Comparison of ENCODE assay signal across 9 cellular contexts in the genomic region with DNA sequence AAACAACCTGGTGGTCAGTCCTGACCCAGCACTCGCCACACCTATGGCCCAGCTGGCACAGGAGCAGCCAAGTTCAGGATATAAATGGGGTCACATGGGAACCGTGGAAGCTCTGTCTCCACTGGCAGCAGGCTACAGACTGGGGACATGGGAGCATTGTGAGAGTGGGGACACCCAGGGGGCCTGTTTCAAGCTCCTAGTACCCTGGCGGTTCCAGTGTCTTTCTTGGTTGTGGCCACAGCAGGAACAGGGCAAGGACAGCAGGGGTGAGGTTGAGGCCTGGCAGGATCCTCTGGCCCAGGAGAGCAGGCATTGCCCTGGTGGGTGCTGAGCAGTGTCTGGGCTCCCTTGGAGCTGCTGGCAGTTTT. TPM values are rescaled to one million over a fixed set of nuclear protein-coding genes. Genes with fewer than 3 reads are reported as not detected.
DNase-seq lines count a peak whose midpoint lies in the region; ATAC-seq, FAIRE-seq and TF ChIP-seq lines count a peak whose summit lies in the region.
"Had no signal": no experiment of that assay in that cellular context is flagged by ENCODE, and none has a peak within 500 bp of the region (broad histone marks: within the 10 kb centered on the region; RNA-seq: fewer than 3 reads in every experiment).

No MANE protein-coding gene starts in this region.

- CTCF ChIA-PET in activated CD4-positive, alpha-beta memory T cell treated with anti-CD3 and anti-CD28 coated beads for 36 hours (lab: Charles Lee), result interaction anchor here (1.1 to 22.0 kb wide), 6 partner anchors 12 to 167 kb away, joined by 3 to 1220 read pairs (median 10); partner anchors contain the start of genes CLK3 and FAM219B

- H3K27me3 ChIP-seq in keratinocyte (ENCODE audit: control insufficient read depth, extremely low read depth, insufficient read depth, low read length) (no peaks in the 10 kb centered on the region), stomach smooth muscle (ENCODE audit: control insufficient read depth in 1 of 2, insufficient read depth in 2 of 2, low read length in 2 of 2) (no peaks in the 10 kb centered on the region)

- peaks cover 64% of the 10 kb centered on the region for H3K79me2 ChIP-seq in keratinocyte (ENCODE audit: control insufficient read depth, insufficient read depth, low read length)

- no peak for ATAC-seq in GM21423 (IDR thresholded peaks at IDR 0.05; ENCODE audit: unreplicated experiment)

- H3K36me3 ChIP-seq in keratinocyte (ENCODE audit: control insufficient read depth in 2 of 2, extremely low read depth in 1 of 2, insufficient read depth in 2 of 2, low read length in 2 of 2), result peaks cover 3 to 5% of the 10 kb centered on the region in 2 experiments
- H3K36me3 ChIP-seq in stomach smooth muscle (ENCODE audit: control insufficient read depth in 2 of 2, insufficient read depth in 2 of 2, low read length in 2 of 2), result peaks cover 0 to 2% of the 10 kb centered on the region in 2 donors

- peak overlapping the region; percentile 88 for H3K4me3 Mint-ChIP-seq in T-helper 2 cell treated with Interferon-gamma antibody and Interleukin-4, amounts not matched to agents 5 μg/mL and 100 μg/mL, for 36 hours
- peak overlapping the region; percentile 90 for H3K4me3 Mint-ChIP-seq in activated CD4-positive, alpha-beta memory T cell treated with anti-CD3 and anti-CD28 coated beads for 36 hours

- no peak for FAIRE-seq in keratinocyte (lab: Jason Lieb, UNC)

- POLR2A ChIA-PET in activated CD4-positive, alpha-beta memory T cell treated with anti-CD3 and anti-CD28 coated beads for 36 hours (lab: Charles Lee), result interaction anchor here (0.7 to 2.9 kb wide), 11 partner anchors 10 to 173 kb away, joined by 3 to 15 read pairs (median 4); partner anchors contain the start of genes FAM219B, RPP25 and ULK3

- no peak for DNase-seq in T-helper 2 cell treated with Interferon-gamma antibody and Interleukin-4, amounts not matched to agents 5 μg/mL and 100 μg/mL, for 36 hours (ENCODE audit: low spot score)
- DNase-seq in T-helper 2 cell (no peak), keratinocyte (ENCODE audit: low read depth, low spot score) (no peak), SIG-M5 (lab: John Stamatoyannopoulos, UW) (no peak), NCI-H1417 (lab: John Stamatoyannopoulos, UW) (no peak)
- no peak for DNase-seq in activated CD4-positive, alpha-beta memory T cell treated with anti-CD3 and anti-CD28 coated beads for 36 hours
- DNase-seq: stimulated activated CD4-positive, alpha-beta T cell treated with anti-CD3 and anti-CD28 coated beads, Interleukin-4, amount 100 ng/mL, for 1 hour had no signal

- dilution Hi-C loops in keratinocyte (cut with MboI; ENCODE audit: extremely low pct_ligation_motif_present, low sequenced_read_pairs), result no loop called here

- peaks cover 68% of the 10 kb centered on the region for H3K4me1 ChIP-seq in keratinocyte (ENCODE audit: control insufficient read depth, extremely low read depth, insufficient read depth, low read length)
- peaks cover 64% of the 10 kb centered on the region for H3K4me1 ChIP-seq in stomach smooth muscle (ENCODE audit: control insufficient read depth, insufficient read depth, low read length)

- H3K4me1 Mint-ChIP-seq in T-helper 2 cell treated with Interferon-gamma antibody and Interleukin-4, amounts not matched to agents 5 μg/mL and 100 μg/mL, for 36 hours (ENCODE audit: low read depth), result peaks cover 58% of the 10 kb centered on the region
- peaks cover 48% of the 10 kb centered on the region for H3K4me1 Mint-ChIP-seq in activated CD4-positive, alpha-beta memory T cell treated with anti-CD3 and anti-CD28 coated beads for 36 hours (ENCODE audit: low read depth)

- peak overlapping the region; percentile 55 for H3K27ac ChIP-seq in keratinocyte (ENCODE audit: control insufficient read depth, insufficient read depth, low read length)
- no peak overlapping the region for H3K27ac ChIP-seq in stomach smooth muscle (ENCODE audit: low read length)

- H3K9ac ChIP-seq in keratinocyte (ENCODE audit: control insufficient read depth, extremely low read depth, insufficient read depth, low read length) (peak overlapping the region; percentile 81), stomach smooth muscle (ENCODE audit: low read length in 2 of 2) (peak overlapping the region; percentile 78 to 85)

- H3K9me3 ChIP-seq in keratinocyte (ENCODE audit: control insufficient read depth, low read depth, low read length) (no peaks in the 10 kb centered on the region), stomach smooth muscle (ENCODE audit: control insufficient read depth in 2 of 2, low read length in 2 of 2) (no peaks in the 10 kb centered on the region)

- H2AFZ ChIP-seq in keratinocyte (ENCODE audit: control insufficient read depth, low read length), result no peak overlapping the region

- no peak for TF ChIP-seq CTCF in keratinocyte (optimal IDR thresholded peaks at IDR 0.05 in 1 of 3, IDR thresholded peaks at IDR 0.05 in 1 of 3, conservative IDR thresholded peaks at IDR 0.05 in 1 of 3; ENCODE audit: extremely low read depth in 1 of 3, insufficient read depth in 2 of 3, low read length in 3 of 3)

- no peaks in the 10 kb centered on the region for H3K9me3 Mint-ChIP-seq in T-helper 2 cell treated with Interferon-gamma antibody and Interleukin-4, amounts not matched to agents 5 μg/mL and 100 μg/mL, for 36 hours
- H3K9me3 Mint-ChIP-seq in activated CD4-positive, alpha-beta memory T cell treated with anti-CD3 and anti-CD28 coated beads for 36 hours, result no peaks in the 10 kb centered on the region

- peaks cover 14% of the 10 kb centered on the region for H3K9me1 ChIP-seq in keratinocyte (ENCODE audit: control insufficient read depth, extremely low read depth, insufficient read depth, low read length)

- peaks cover 15% of the 10 kb centered on the region for H4K20me1 ChIP-seq in keratinocyte (ENCODE audit: control insufficient read depth, extremely low read depth, insufficient read depth, low read length)

- peaks cover 55% of the 10 kb centered on the region for H3K36me3 Mint-ChIP-seq in T-helper 2 cell treated with Interferon-gamma antibody and Interleukin-4, amounts not matched to agents 5 μg/mL and 100 μg/mL, for 36 hours (ENCODE audit: low read depth)
- H3K36me3 Mint-ChIP-seq in activated CD4-positive, alpha-beta memory T cell treated with anti-CD3 and anti-CD28 coated beads for 36 hours, result peaks cover 45% of the 10 kb centered on the region

- peak overlapping the region; percentile 75 to 92 (median 79) for H3K4me3 ChIP-seq in keratinocyte (ENCODE audit: control insufficient read depth in 2 of 3, extremely low read depth in 1 of 3, insufficient read depth in 2 of 3, low read depth in 1 of 3, low read length in 3 of 3)
- H3K4me3 ChIP-seq in stomach smooth muscle (ENCODE audit: low read length in 2 of 2), result peak overlapping the region; percentile 89 to 94

- H3K4me2 ChIP-seq in keratinocyte (ENCODE audit: control insufficient read depth, extremely low read depth, insufficient read depth, low read depth, low read length), result peak overlapping the region; percentile 100

- peak overlapping the region; percentile 90 for H3K27ac Mint-ChIP-seq in T-helper 2 cell treated with Interferon-gamma antibody and Interleukin-4, amounts not matched to agents 5 μg/mL and 100 μg/mL, for 36 hours
- H3K27ac Mint-ChIP-seq in activated CD4-positive, alpha-beta memory T cell treated with anti-CD3 and anti-CD28 coated beads for 36 hours, result peak overlapping the region; percentile 99

- intact Hi-C loops in activated CD4-positive, alpha-beta memory T cell treated with anti-CD3 and anti-CD28 coated beads for 36 hours (cut with micrococcal nuclease), result loop anchor here (2.0 to 10.0 kb wide), 5 partner anchors 59 to 789 kb away; partner anchors contain the start of genes COX5A, PML, STOML1 and UBL7

- no peaks in the 10 kb centered on the region for H3K27me3 Mint-ChIP-seq in T-helper 2 cell treated with Interferon-gamma antibody and Interleukin-4, amounts not matched to agents 5 μg/mL and 100 μg/mL, for 36 hours (ENCODE audit: low read depth)
- no peaks in the 10 kb centered on the region for H3K27me3 Mint-ChIP-seq in activated CD4-positive, alpha-beta memory T cell treated with anti-CD3 and anti-CD28 coated beads for 36 hours

RNA-seq across cellular contexts. Expression of gene CSK, which starts 1.9 kb away (rescaled TPM):
- 100 to 1,000 TPM; 260 to 262 TPM for total RNA-seq in activated CD4-positive, alpha-beta memory T cell treated with anti-CD3 and anti-CD28 coated beads for 36 hours
- 14.9 to 41.5 TPM (median 17.2 TPM) in 3 replicates for polyA plus RNA-seq in keratinocyte
- 16.8 TPM for polyA plus RNA-seq in keratinocyte (2011; ENCODE audit: low read depth)
- polyA plus RNA-seq in keratinocyte (2011; cell fraction: cytosol; rRNA removed), result 19.4 and 37.7 TPM in 2 replicates
- 40.0 and 50.1 TPM in 2 replicates for polyA plus RNA-seq in keratinocyte (2011; cell fraction: nucleus; rRNA removed)
- 38.6 and 52.8 TPM in 2 replicates for polyA plus RNA-seq in keratinocyte (2012; ENCODE audit: low replicate concordance)
- polyA minus RNA-seq in keratinocyte, result 22.1 to 111 TPM (median 39.2 TPM) in 3 replicates
- polyA minus RNA-seq in keratinocyte (2011; cell fraction: cytosol; rRNA and poly(A)+ RNA removed), result 47.0 TPM
- polyA minus RNA-seq in keratinocyte (2011; cell fraction: nucleus; rRNA and poly(A)+ RNA removed), result 26.1 and 28.3 TPM in 2 replicates

RNA-seq across cellular contexts. Expression of gene LMAN1L, which starts 28.8 kb away (rescaled TPM):
- not detected for total RNA-seq in activated CD4-positive, alpha-beta memory T cell treated with anti-CD3 and anti-CD28 coated beads for 36 hours
- not detected in 3 replicates for polyA plus RNA-seq in keratinocyte
- polyA plus RNA-seq in keratinocyte (2011; ENCODE audit: low read depth), result not detected
- not detected in 2 replicates for polyA plus RNA-seq in keratinocyte (2011; cell fraction: cytosol; rRNA removed)
- polyA plus RNA-seq in keratinocyte (2011; cell fraction: nucleus; rRNA removed), result 0.05 and 0.22 TPM in 2 replicates
- not detected in 2 replicates for polyA plus RNA-seq in keratinocyte (2012; ENCODE audit: low replicate concordance)
- polyA minus RNA-seq in keratinocyte, result 0.36 to 0.38 TPM in 2 of 3 replicates, not detected in the other
- polyA minus RNA-seq in keratinocyte (2011; cell fraction: cytosol; rRNA and poly(A)+ RNA removed), result not detected
- 0.21 and 0.31 TPM in 2 replicates for polyA minus RNA-seq in keratinocyte (2011; cell fraction: nucleus; rRNA and poly(A)+ RNA removed)

RNA-seq across cellular contexts. Expression of gene CYP1A2, which starts 35.1 kb away (rescaled TPM):
- not detected for total RNA-seq in activated CD4-positive, alpha-beta memory T cell treated with anti-CD3 and anti-CD28 coated beads for 36 hours
- 0.04 to 0.09 TPM in 2 of 3 replicates, not detected in the other for polyA plus RNA-seq in keratinocyte
- not detected for polyA plus RNA-seq in keratinocyte (2011; ENCODE audit: low read depth)
- 0.06 TPM in 1 of 2 replicates, not detected in the other for polyA plus RNA-seq in keratinocyte (2011; cell fraction: cytosol; rRNA removed)
- 0.04 and 0.09 TPM in 2 replicates for polyA plus RNA-seq in keratinocyte (2011; cell fraction: nucleus; rRNA removed)
- polyA plus RNA-seq in keratinocyte (2012; ENCODE audit: low replicate concordance), result not detected in 2 replicates
- not detected in 3 replicates for polyA minus RNA-seq in keratinocyte
- not detected for polyA minus RNA-seq in keratinocyte (2011; cell fraction: cytosol; rRNA and poly(A)+ RNA removed)
- polyA minus RNA-seq in keratinocyte (2011; cell fraction: nucleus; rRNA and poly(A)+ RNA removed), result not detected in 2 replicates

RNA-seq across cellular contexts. Expression of gene CPLX3, which starts 42.6 kb away (rescaled TPM):
- total RNA-seq in activated CD4-positive, alpha-beta memory T cell treated with anti-CD3 and anti-CD28 coated beads for 36 hours, result not detected
- polyA plus RNA-seq in keratinocyte, result 0.03 TPM in 1 of 3 replicates, not detected in the others
- polyA plus RNA-seq in keratinocyte (2011; ENCODE audit: low read depth), result not detected
- polyA plus RNA-seq in keratinocyte (2011; cell fraction: cytosol; rRNA removed), result not detected in 2 replicates
- 0.13 and 0.27 TPM in 2 replicates for polyA plus RNA-seq in keratinocyte (2011; cell fraction: nucleus; rRNA removed)
- 0.18 TPM in 1 of 2 replicates, not detected in the other for polyA plus RNA-seq in keratinocyte (2012; ENCODE audit: low replicate concordance)
- not detected in 3 replicates for polyA minus RNA-seq in keratinocyte
- polyA minus RNA-seq in keratinocyte (2011; cell fraction: cytosol; rRNA and poly(A)+ RNA removed), result not detected
- not detected in 2 replicates for polyA minus RNA-seq in keratinocyte (2011; cell fraction: nucleus; rRNA and poly(A)+ RNA removed)

RNA-seq across cellular contexts. Expression of gene CYP1A1, which starts 58.5 kb away (rescaled TPM):
- 1 to 10 TPM in 1 of 2 experiments, under 1 TPM in 1; 0.64 to 1.1 TPM for total RNA-seq in activated CD4-positive, alpha-beta memory T cell treated with anti-CD3 and anti-CD28 coated beads for 36 hours
- polyA plus RNA-seq in keratinocyte, result 3.1 to 23.4 TPM (median 4.8 TPM) in 3 replicates
- polyA plus RNA-seq in keratinocyte (2011; ENCODE audit: low read depth), result 4.3 TPM
- polyA plus RNA-seq in keratinocyte (2011; cell fraction: cytosol; rRNA removed), result 5.8 and 7.4 TPM in 2 replicates
- 19.8 and 26.2 TPM in 2 replicates for polyA plus RNA-seq in keratinocyte (2011; cell fraction: nucleus; rRNA removed)
- polyA plus RNA-seq in keratinocyte (2012; ENCODE audit: low replicate concordance), result 2.6 and 8.5 TPM in 2 replicates
- polyA minus RNA-seq in keratinocyte, result 3.5 to 18.4 TPM (median 10.9 TPM) in 3 replicates
- 8.1 TPM for polyA minus RNA-seq in keratinocyte (2011; cell fraction: cytosol; rRNA and poly(A)+ RNA removed)
- 10.4 and 11.4 TPM in 2 replicates for polyA minus RNA-seq in keratinocyte (2011; cell fraction: nucleus; rRNA and poly(A)+ RNA removed)
